1 cellular context compared by ENCODE assay signal in the genomic region with DNA sequence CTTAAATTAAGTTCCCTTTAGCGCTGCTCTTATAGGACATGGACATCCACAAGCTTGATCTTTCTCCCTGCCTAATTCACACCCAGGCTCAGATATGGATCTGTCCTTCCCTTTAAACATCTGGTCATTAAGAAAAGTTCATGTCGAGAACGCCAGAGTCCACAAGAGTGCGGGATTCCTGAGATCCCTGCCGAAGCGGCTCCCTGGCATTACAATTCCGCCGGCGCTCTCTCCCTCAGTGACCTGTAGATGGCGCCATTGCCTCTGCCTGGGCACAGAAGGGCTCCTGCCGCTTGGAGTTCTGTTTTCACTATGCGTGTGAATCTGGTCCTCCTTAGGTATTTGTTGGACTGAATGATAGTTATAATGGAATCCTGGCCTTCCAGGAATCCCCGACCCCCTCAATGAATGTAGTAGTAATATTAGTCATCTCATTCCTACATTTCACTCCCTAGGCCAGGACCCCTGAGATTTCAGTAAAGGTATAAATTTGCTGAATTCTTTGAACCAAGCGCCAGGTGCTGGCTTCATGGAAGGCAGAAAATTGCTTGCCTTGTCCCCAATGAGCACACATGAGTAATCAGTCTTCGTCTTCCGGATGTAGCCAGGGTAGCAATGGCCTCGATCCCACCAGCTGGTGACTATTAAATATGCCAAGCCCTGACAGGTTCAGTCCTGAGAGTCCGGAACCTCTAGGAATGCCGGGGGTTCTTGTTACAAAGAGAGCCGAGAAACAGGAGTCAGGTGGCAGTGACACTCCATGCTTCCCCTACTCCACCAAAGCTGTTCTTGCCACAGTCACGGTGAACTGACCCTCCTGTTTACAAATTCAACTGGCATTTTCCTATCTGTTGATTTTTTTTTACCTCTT.
A peak's percentile ranks its signal among the peaks of the same experiment; 100 is the strongest.
TF ChIP-seq lines count a peak whose summit lies in the region.

No MANE protein-coding gene starts in this region.

TF ChIP-seq in HepG2, 621 proteins besides CTCF, POLR2A, EP300 and RAD21 (continued from another document):
- peak; percentile 16; the same call in 1 of the 2 replicates for TF ChIP-seq MYC (CRISPR knock-in tag; IDR thresholded peaks at IDR 0.05; ENCODE audit: borderline replicate concordance)
- 0 out of 2 replicates have a peak, but pooled peaks have one; percentile 31 for TF ChIP-seq RNF2 (conservative IDR thresholded peaks at IDR 0.05; ENCODE audit: low read depth)
- TF ChIP-seq MIXL1 (CRISPR knock-in tag; IDR thresholded peaks at IDR 0.05) = 0 out of 2 replicates have a peak, but pooled peaks have one; percentile 24
- peak; percentile 47; the same call in 1 of the 2 replicates for TF ChIP-seq PHF21A (CRISPR knock-in tag; IDR thresholded peaks at IDR 0.05)
- peak; percentile 40; the same call in 1 of the 2 replicates for TF ChIP-seq ELF3 (CRISPR knock-in tag; IDR thresholded peaks at IDR 0.05)
- peak; percentile 66 for TF ChIP-seq ZNF574 (CRISPR knock-in tag; IDR thresholded peaks at IDR 0.05)
- TF ChIP-seq, protein P1, sequence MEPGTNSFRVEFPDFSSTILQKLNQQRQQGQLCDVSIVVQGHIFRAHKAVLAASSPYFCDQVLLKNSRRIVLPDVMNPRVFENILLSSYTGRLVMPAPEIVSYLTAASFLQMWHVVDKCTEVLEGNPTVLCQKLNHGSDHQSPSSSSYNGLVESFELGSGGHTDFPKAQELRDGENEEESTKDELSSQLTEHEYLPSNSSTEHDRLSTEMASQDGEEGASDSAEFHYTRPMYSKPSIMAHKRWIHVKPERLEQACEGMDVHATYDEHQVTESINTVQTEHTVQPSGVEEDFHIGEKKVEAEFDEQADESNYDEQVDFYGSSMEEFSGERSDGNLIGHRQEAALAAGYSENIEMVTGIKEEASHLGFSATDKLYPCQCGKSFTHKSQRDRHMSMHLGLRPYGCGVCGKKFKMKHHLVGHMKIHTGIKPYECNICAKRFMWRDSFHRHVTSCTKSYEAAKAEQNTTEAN (CRISPR knock-in tag; conservative IDR thresholded peaks at IDR 0.05) = 0 out of 2 replicates have a peak, but pooled peaks have one; percentile 27
- no peak for TF ChIP-seq DDIT3 (CRISPR knock-in tag; IDR thresholded peaks at IDR 0.05)
- TF ChIP-seq SP2 (CRISPR knock-in tag; IDR thresholded peaks at IDR 0.05) = no peak
- TF ChIP-seq FOSL1 (CRISPR knock-in tag; IDR thresholded peaks at IDR 0.05; ENCODE audit: borderline replicate concordance) = no peak
- TF ChIP-seq ZSCAN25 (CRISPR knock-in tag; IDR thresholded peaks at IDR 0.05) = peak; percentile 39; the same call in 1 of the 2 replicates
- TF ChIP-seq ZNF883 (CRISPR knock-in tag; IDR thresholded peaks at IDR 0.05; ENCODE audit: not compliant biosample characterization) = peak; percentile 26
- TF ChIP-seq HNRNPLL (IDR thresholded peaks at IDR 0.05; ENCODE audit: low read depth, low read length, poor library complexity, severe bottlenecking) = no peak
- 0 out of 2 replicates have a peak, but pooled peaks have one; percentile 36 for TF ChIP-seq ZNF160 (CRISPR knock-in tag; IDR thresholded peaks at IDR 0.05)
- TF ChIP-seq CBX1 (IDR thresholded peaks at IDR 0.05; ENCODE audit: low read depth) = peak; percentile 34
- no peak for TF ChIP-seq SKI (IDR thresholded peaks at IDR 0.05; ENCODE audit: partially characterized antibody)
- no peak for TF ChIP-seq ZNF121 (CRISPR knock-in tag; IDR thresholded peaks at IDR 0.05)
- TF ChIP-seq, protein P2, sequence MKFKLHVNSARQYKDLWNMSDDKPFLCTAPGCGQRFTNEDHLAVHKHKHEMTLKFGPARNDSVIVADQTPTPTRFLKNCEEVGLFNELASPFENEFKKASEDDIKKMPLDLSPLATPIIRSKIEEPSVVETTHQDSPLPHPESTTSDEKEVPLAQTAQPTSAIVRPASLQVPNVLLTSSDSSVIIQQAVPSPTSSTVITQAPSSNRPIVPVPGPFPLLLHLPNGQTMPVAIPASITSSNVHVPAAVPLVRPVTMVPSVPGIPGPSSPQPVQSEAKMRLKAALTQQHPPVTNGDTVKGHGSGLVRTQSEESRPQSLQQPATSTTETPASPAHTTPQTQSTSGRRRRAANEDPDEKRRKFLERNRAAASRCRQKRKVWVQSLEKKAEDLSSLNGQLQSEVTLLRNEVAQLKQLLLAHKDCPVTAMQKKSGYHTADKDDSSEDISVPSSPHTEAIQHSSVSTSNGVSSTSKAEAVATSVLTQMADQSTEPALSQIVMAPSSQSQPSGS (CRISPR knock-in tag; IDR thresholded peaks at IDR 0.05) = 0 out of 2 replicates have a peak, but pooled peaks have one; percentile 33
- peak; percentile 35; the same call in 1 of the 2 replicates for TF ChIP-seq KAT8 (CRISPR knock-in tag; IDR thresholded peaks at IDR 0.05)
- TF ChIP-seq PLRG1 (conservative IDR thresholded peaks at IDR 0.05) = no peak
- 0 out of 2 replicates have a peak, but pooled peaks have one; percentile 33 for TF ChIP-seq ZNF598 (CRISPR knock-in tag; IDR thresholded peaks at IDR 0.05; ENCODE audit: borderline replicate concordance)
- no peak for TF ChIP-seq ZNF773 (CRISPR knock-in tag; IDR thresholded peaks at IDR 0.05; ENCODE audit: borderline replicate concordance)
- peak; percentile 45; the same call in 1 of the 2 replicates for TF ChIP-seq YEATS2 (CRISPR knock-in tag; IDR thresholded peaks at IDR 0.05; ENCODE audit: borderline replicate concordance)
- TF ChIP-seq FOXJ3 (CRISPR knock-in tag; IDR thresholded peaks at IDR 0.05; ENCODE audit: borderline replicate concordance) = peak; percentile 45; the same call in 1 of the 2 replicates
- TF ChIP-seq TBX2 (CRISPR knock-in tag; IDR thresholded peaks at IDR 0.05; ENCODE audit: borderline replicate concordance) = peak; percentile 62
- peak; percentile 56; the same call in 1 of the 2 replicates for TF ChIP-seq HNF1B (CRISPR knock-in tag; IDR thresholded peaks at IDR 0.05)
- peak; percentile 51 for TF ChIP-seq YY1 (IDR thresholded peaks at IDR 0.05; ENCODE audit: insufficient read depth, insufficient replicate concordance, low read depth, low read length)
- no peak for TF ChIP-seq ZNF570 (CRISPR knock-in tag; IDR thresholded peaks at IDR 0.05; ENCODE audit: borderline replicate concordance)
- 0 out of 2 replicates have a peak, but pooled peaks have one; percentile 36 for TF ChIP-seq HNRNPL (IDR thresholded peaks at IDR 0.05; ENCODE audit: low read depth, low read length)
- TF ChIP-seq NFE2L2 (IDR thresholded peaks at IDR 0.05; ENCODE audit: low read length) = no peak
- peak; percentile 74 for TF ChIP-seq SMC3 (IDR thresholded peaks at IDR 0.05; ENCODE audit: low read length)
- 0 out of 2 replicates have a peak, but pooled peaks have one; percentile 21 for TF ChIP-seq ZFX (CRISPR knock-in tag; IDR thresholded peaks at IDR 0.05; ENCODE audit: low read depth)
- no peak for TF ChIP-seq ZNF747 (CRISPR knock-in tag; IDR thresholded peaks at IDR 0.05; ENCODE audit: borderline replicate concordance)
- 0 out of 2 replicates have a peak, but pooled peaks have one; percentile 47 for TF ChIP-seq ZNF230 (CRISPR knock-in tag; IDR thresholded peaks at IDR 0.05)
- TF ChIP-seq RFXAP (CRISPR knock-in tag; IDR thresholded peaks at IDR 0.05; ENCODE audit: borderline replicate concordance) = no peak; the same call in 1 of the 2 replicates
TF ChIP-seq in HepG2: peak in this region for 68.
